Comparison of ENCODE assay signal across 20 cellular contexts in genomic region chr13:98097749-98098148, GRCh38. TPM values are rescaled to one million over a fixed set of nuclear protein-coding genes. Genes with fewer than 3 reads are reported as not detected.
DNase-seq lines count a peak whose midpoint lies in the region; ATAC-seq and TF ChIP-seq lines count a peak whose summit lies in the region.
"Had no signal": no experiment of that assay in that cellular context is flagged by ENCODE, and none has a peak within 500 bp of the region (broad histone marks: within the 10 kb centered on the region; RNA-seq: fewer than 3 reads in every experiment).

No MANE protein-coding gene starts in this region.

- H2AFZ ChIP-seq in GM23338, result no peak overlapping the region
- peak overlapping the region; percentile 49 for H2AFZ ChIP-seq in neuronal stem cell (ENCODE audit: low read length)

- ATAC-seq in GM23338 (peak; percentile 38), HG02610 (IDR thresholded peaks at IDR 0.05; ENCODE audit: unreplicated experiment) (no peak), GM18858 (IDR thresholded peaks at IDR 0.05; ENCODE audit: unreplicated experiment) (no peak)
- ATAC-seq: GM12878 had no signal

- no peaks in the 10 kb centered on the region for H3F3A ChIP-seq in GM23338 (replicated peaks; ENCODE audit: low read depth)

- no peak overlapping the region for H2AK5ac ChIP-seq in neuronal stem cell (ENCODE audit: low read depth, low read length)

- no peak overlapping the region for H3K4me3 ChIP-seq in GM23338
- H3K4me3 ChIP-seq in SK-N-MC, result peak overlapping the region; percentile 66
- no peak overlapping the region for H3K4me3 ChIP-seq in neuronal stem cell (ENCODE audit: low read length in 2 of 2)
- H3K4me3 ChIP-seq: GM12878, SJCRH30 had no signal

- H3K9me2 ChIP-seq in GM23338 (ENCODE audit: insufficient read depth), result no peaks in the 10 kb centered on the region

- no peak overlapping the region for H3K4ac ChIP-seq in neuronal stem cell (ENCODE audit: low read length)

- DNase-seq in GM23338 (ENCODE audit: low spot score) (peak; percentile 44), SK-N-MC (ENCODE audit: low read depth, low spot score) (no peak), iPS-NIHi11 (ENCODE audit: low spot score) (peak; percentile 12), neuronal stem cell (ENCODE audit: low spot score) (peak; percentile 47), DMS 273 treated with DMSO at 0.1 percent for 48 hours (lab: John Stamatoyannopoulos, UW) (no peak)
- DNase-seq in activated T-cell treated with anti-CD3 and anti-CD28 coated beads, Interleukin-2, amount 50 U/mL, for 48 hours, result no peak
- DNase-seq: CD8-positive, alpha-beta memory T cell; NCI-H1105; NCI-H146; NCI-H2029 treated with DMSO at 0.1 percent for 48 hours; NCI-H226; NCI-H510A treated with DMSO at 0.1 percent for 48 hours; NCI-H774; OCI-M1; SJCRH30 had no signal

- H3K9me3 Mint-ChIP-seq in GM23338, result peaks cover 41% of the 10 kb centered on the region

- no peaks in the 10 kb centered on the region for H3K79me1 ChIP-seq in neuronal stem cell (ENCODE audit: low read depth, low read length)

- peaks cover 11% of the 10 kb centered on the region for H3K36me3 Mint-ChIP-seq in GM23338 (ENCODE audit: low read depth)
- H3K36me3 Mint-ChIP-seq: CD8-positive, alpha-beta memory T cell had no signal

- no peak overlapping the region for H2BK5ac ChIP-seq in neuronal stem cell (ENCODE audit: low read length)

- peak overlapping the region; percentile 67 for H3K9ac ChIP-seq in SK-N-MC (ENCODE audit: insufficient read length)
- H3K9ac ChIP-seq in neuronal stem cell (ENCODE audit: low read depth, low read length, poor library complexity), result no peak overlapping the region
- H3K9ac ChIP-seq: KMS-11 had no signal

- H3K18ac ChIP-seq in neuronal stem cell (ENCODE audit: low read length), result no peak overlapping the region

- H2BK15ac ChIP-seq in neuronal stem cell (ENCODE audit: low read length), result no peak overlapping the region

- H3K27me3 Mint-ChIP-seq in GM23338 (ENCODE audit: insufficient read depth, low read depth, poor library complexity), result peaks cover 8% of the 10 kb centered on the region

- H3K27me3 ChIP-seq in GM23338 (ENCODE audit: insufficient read depth) (no peaks in the 10 kb centered on the region), neuronal stem cell (ENCODE audit: control insufficient read depth in 3 of 3, insufficient read depth in 3 of 3, low read depth in 1 of 3, low read length in 3 of 3) (no peaks in the 10 kb centered on the region)
- H3K27me3 ChIP-seq: SJCRH30 had no signal

- H3K4me1 ChIP-seq in GM23338 (ENCODE audit: insufficient read depth) (no peaks in the 10 kb centered on the region), neuronal stem cell (ENCODE audit: control insufficient read depth in 2 of 2, insufficient read depth in 1 of 2, low read depth in 1 of 2, low read length in 2 of 2) (peaks cover 3 to 4% of the 10 kb centered on the region in 2 donors)
- H3K4me1 ChIP-seq: SJCRH30 had no signal

- H3K79me2 ChIP-seq in GM23338 (replicated peaks; ENCODE audit: insufficient read depth), result no peaks in the 10 kb centered on the region

- H3K27ac ChIP-seq in GM23338 (ENCODE audit: low read depth) (no peak overlapping the region), SK-N-MC (peak overlapping the region; percentile 96), neuronal stem cell (replicated peaks; ENCODE audit: low read length) (peak overlapping the region; percentile 92)
- H3K27ac ChIP-seq: C4-2B, KMS-11, SJCRH30 had no signal

- H4K8ac ChIP-seq in neuronal stem cell (ENCODE audit: low read depth, low read length), result no peak overlapping the region

- H3K4me2 ChIP-seq in GM23338 (no peak overlapping the region), neuronal stem cell (ENCODE audit: insufficient read depth, low read length, poor library complexity, severe bottlenecking) (no peak overlapping the region)
- H3K4me2 ChIP-seq: KMS-11 had no signal

- no CpG with 5 or more reads among the region's 5 CpGs for WGBS in neuronal stem cell (ENCODE audit: extremely low coverage in 2 of 2, insufficient read length in 2 of 2, insufficient replicate concordance in 1 of 2), 2 donors

- H2BK12ac ChIP-seq in neuronal stem cell (ENCODE audit: low read length), result no peak overlapping the region

- H4K20me1 ChIP-seq in GM23338 (replicated peaks; ENCODE audit: insufficient read depth), result no peaks in the 10 kb centered on the region

- no peak overlapping the region; the same call in 1 of the 2 replicates for H3K27ac Mint-ChIP-seq in GM23338
- H3K27ac Mint-ChIP-seq: CD8-positive, alpha-beta memory T cell had no signal

- H3K9me3 ChIP-seq in SK-N-MC (ENCODE audit: low read depth, low read length) (no peaks in the 10 kb centered on the region), neuronal stem cell (replicated peaks in 1 of 2; ENCODE audit: control insufficient read depth in 2 of 2, insufficient read depth in 1 of 2, low read depth in 1 of 2, low read length in 2 of 2) (peaks cover 4 to 8% of the 10 kb centered on the region in 2 donors)
- H3K9me3 ChIP-seq: SJCRH30 had no signal

- H3K23ac ChIP-seq in neuronal stem cell (ENCODE audit: low read depth, low read length, poor library complexity), result no peak overlapping the region

- no peak overlapping the region for H3K4me3 Mint-ChIP-seq in GM23338
- H3K4me3 Mint-ChIP-seq: CD8-positive, alpha-beta memory T cell had no signal

- no peak overlapping the region for H2BK120ac ChIP-seq in neuronal stem cell (ENCODE audit: low read depth, low read length)

- TF ChIP-seq CTCF in GM23338 (conservative IDR thresholded peaks at IDR 0.05; ENCODE audit: low read depth in 2 of 2), result no peak

- H3K4me1 Mint-ChIP-seq in GM23338, result peaks cover 5% of the 10 kb centered on the region
- H3K4me1 Mint-ChIP-seq: CD8-positive, alpha-beta memory T cell had no signal

- H3K36me3 ChIP-seq in GM23338 (ENCODE audit: insufficient read depth) (0 out of 2 replicates have a peak, but pooled peaks cover 9% of the 10 kb centered on the region), SK-N-MC (ENCODE audit: insufficient read depth, low read length) (no peaks in the 10 kb centered on the region), neuronal stem cell (replicated peaks in 1 of 2; ENCODE audit: control insufficient read depth in 2 of 2, insufficient read depth in 2 of 2, low read length in 2 of 2) (no peaks in the 10 kb centered on the region)
- H3K36me3 ChIP-seq: SJCRH30 had no signal

- H3K14ac ChIP-seq in neuronal stem cell (ENCODE audit: low read length), result no peak overlapping the region

- H4K91ac ChIP-seq in neuronal stem cell (ENCODE audit: low read depth, low read length, poor library complexity), result no peak overlapping the region

TF ChIP-seq in GM23338, 12 proteins besides CTCF, POLR2A, EP300 and RAD21 (continues in another document):
- TF ChIP-seq CREB1 (CRISPR knock-in tag; IDR thresholded peaks at IDR 0.05; ENCODE audit: low read depth), result no peak
- TF ChIP-seq EZH2 (IDR thresholded peaks at IDR 0.05; ENCODE audit: low read depth, unreplicated experiment), result no peak
- no peak for TF ChIP-seq POLR2AphosphoS5 (IDR thresholded peaks at IDR 0.05; ENCODE audit: low read depth)
- TF ChIP-seq STAT1 (IDR thresholded peaks at IDR 0.05; ENCODE audit: unreplicated experiment), result no peak
- TF ChIP-seq ZNF331 (CRISPR knock-in tag; IDR thresholded peaks at IDR 0.05; ENCODE audit: low read depth), result no peak
- no peak for TF ChIP-seq JUNB (IDR thresholded peaks at IDR 0.05; ENCODE audit: unreplicated experiment)

RNA-seq across cellular contexts. Expression of gene FARP1, which starts 45.1 kb away (rescaled TPM):
- total RNA-seq in GM23338 (2014; rRNA removed; shearing (Covaris generic)), result 82.5 and 105 TPM in 2 replicates
- 53.6 and 59.3 TPM in 2 replicates for polyA plus RNA-seq in GM23338 (2016; fragmentation: Nextera tagmentation; extraction: Ambion mirVana)
- 161 TPM for polyA plus RNA-seq in neuronal stem cell (2013, experiment 1 of 2)
- 162 TPM for polyA plus RNA-seq in neuronal stem cell (2013, experiment 2 of 2)

Comparison
In these comparisons a context has a peak if more than half of its experiments do, and no peak if none do; other contexts are left out.
1. DNase-seq: peak in GM23338 (single experiment), iPS-NIHi11 (single experiment) and neuronal stem cell (single experiment); none in SK-N-MC (single experiment), activated T-cell treated with anti-CD3 and anti-CD28 coated beads, Interleukin-2, amount 50 U/mL, for 48 hours (0 of 2) and DMS 273 treated with DMSO at 0.1 percent for 48 hours (single experiment).